19 cellular contexts compared by ENCODE assay signal in the genomic region with DNA sequence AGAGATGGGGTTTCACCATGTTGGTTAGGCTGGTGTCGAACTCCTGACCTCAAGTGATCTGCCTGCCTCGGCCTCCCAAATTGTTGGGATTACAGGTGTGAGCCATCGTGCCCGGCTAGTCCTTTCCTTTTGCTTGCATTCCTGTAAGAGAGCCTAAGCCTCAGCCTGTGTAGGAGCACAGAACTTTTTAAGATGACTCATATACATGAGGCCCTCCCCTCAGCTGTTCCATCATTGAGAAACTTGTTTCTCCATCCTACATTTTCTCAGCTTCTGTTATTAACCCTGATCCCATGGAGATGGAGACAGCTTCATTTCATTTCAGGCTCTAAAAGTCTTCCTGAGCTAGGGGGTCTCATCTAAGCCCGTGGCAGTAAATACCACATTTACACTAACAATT.
DNase-seq lines count a peak whose midpoint lies in the region; ATAC-seq and TF ChIP-seq lines count a peak whose summit lies in the region.
"Had no signal": no experiment of that assay in that cellular context is flagged by ENCODE, and none has a peak within 500 bp of the region (broad histone marks: within the 10 kb centered on the region; RNA-seq: fewer than 3 reads in every experiment).

No MANE protein-coding gene starts in this region.

- no peak for TF ChIP-seq POLR2A in thyroid gland (IDR thresholded peaks at IDR 0.05)

- no peaks in the 10 kb centered on the region for H3K36me3 ChIP-seq in thyroid gland

- ATAC-seq in esophagus mucosa (peak; percentile 18), foreskin keratinocyte (peak; percentile 60), GM19463 (IDR thresholded peaks at IDR 0.05; ENCODE audit: unreplicated experiment) (no peak)
- ATAC-seq: HepG2, Panc1, Right ventricle myocardium inferior had no signal

- TF ChIP-seq CTCF in AG10803 (conservative IDR thresholded peaks at IDR 0.05; ENCODE audit: low read length) (no peak), foreskin keratinocyte (conservative IDR thresholded peaks at IDR 0.05) (no peak), thyroid gland (IDR thresholded peaks at IDR 0.05) (no peak)

- no peaks in the 10 kb centered on the region for H3K9me3 ChIP-seq in thyroid gland
- H3K9me3 ChIP-seq: MG63 had no signal

- H3K4me1 ChIP-seq in foreskin keratinocyte (no peaks in the 10 kb centered on the region), thyroid gland (no peaks in the 10 kb centered on the region)

- peak; percentile 21 for DNase-seq in AG10803 (ENCODE audit: low read depth)
- DNase-seq in LHCN-M2 (ENCODE audit: low read depth): peak; percentile 64
- DNase-seq in foreskin keratinocyte: peak in 1 of 2 donors; percentile 35
- no peak for DNase-seq in thyroid gland
- no peak for DNase-seq in mucosa of gallbladder (ENCODE audit: low spot score)
- no peak for DNase-seq in NCI-H1436 (lab: John Stamatoyannopoulos, UW)
- DNase-seq: AML-193, DMS 273 treated with DMSO at 0.1 percent for 48 hours, H7, MG63, NCI-H1092, NCI-H2081 treated with DMSO at 0.1 percent for 48 hours, NCI-H524 had no signal

- H3K4me3 ChIP-seq in AG10803 (ENCODE audit: low read length) (no peak overlapping the region), thyroid gland (replicated peaks in 1 of 3) (no peak overlapping the region)
- H3K4me3 ChIP-seq: MG63 had no signal

- 92 to 93% methylated on average over 5 of the region's 5 CpGs for WGBS in thyroid gland, 2 donors

- H3K27ac ChIP-seq in foreskin keratinocyte: no peak overlapping the region
- H3K27ac ChIP-seq in thyroid gland: no peak overlapping the region
- H3K27ac ChIP-seq: KMS-11 had no signal

- intact Hi-C loops in thyroid gland (cut with DNase I): no loop called here

- H3K27me3 ChIP-seq in foreskin keratinocyte (no peaks in the 10 kb centered on the region), thyroid gland (no peaks in the 10 kb centered on the region)
- H3K27me3 ChIP-seq: MG63 had no signal

Comparison
In these comparisons a context has a peak if more than half of its experiments do, and no peak if none do; other contexts are left out.
1. DNase-seq: peak in AG10803 (single experiment) and LHCN-M2 (single experiment); none in thyroid gland (0 of 2), mucosa of gallbladder (single experiment) and NCI-H1436 (single experiment).